In the genomic region with DNA sequence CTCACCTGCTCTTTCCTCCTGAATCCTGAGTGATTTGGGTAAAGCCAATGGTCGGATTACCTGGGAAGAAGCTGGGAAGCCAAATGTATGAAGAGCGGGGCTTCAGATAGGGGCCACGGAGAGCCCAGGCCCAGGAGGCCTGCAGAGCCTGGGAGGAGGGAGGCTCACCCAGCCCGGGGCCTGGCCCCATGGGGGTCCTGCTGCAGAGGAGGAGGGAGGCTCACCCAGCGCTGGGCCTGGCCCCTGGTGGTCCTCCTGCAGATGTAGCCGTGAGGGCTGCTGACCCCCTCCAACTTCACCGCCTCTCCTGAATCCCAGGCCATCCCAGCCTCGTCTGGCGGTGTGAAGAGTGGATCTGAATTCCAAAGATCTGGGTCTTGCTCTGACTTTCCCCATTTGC, we compare ENCODE assay signal across 18 cellular contexts.
"Had no signal": no experiment of that assay in that cellular context is flagged by ENCODE, and none has a peak within 500 bp of the region (broad histone marks: within the 10 kb centered on the region; RNA-seq: fewer than 3 reads in every experiment).

No MANE protein-coding gene starts in this region.

- H3K4me3 Mint-ChIP-seq: type B pancreatic cell, WTC11 had no signal

- H3K27me3 ChIP-seq: adrenal gland, ascending aorta, brain microvascular endothelial cell, uterus had no signal

- H3K27me3 Mint-ChIP-seq: activated CD4-positive, alpha-beta T cell treated with anti-CD3 and anti-CD28 coated beads, Interleukin-2, amount 10 ng/mL, durations not matched to agents 7 days and 5 days; activated naive CD4-positive, alpha-beta T cell treated with anti-CD3 and anti-CD28 coated beads, Interleukin-2, amount 50 U/mL, for 24 hours; activated T-helper 17 cell treated with anti-CD3 and anti-CD28 coated beads, Interleukin-2, amount 50 U/mL, for 72 hours had no signal

- H3K27ac Mint-ChIP-seq: stimulated activated naive CD8-positive, alpha-beta T cell treated with anti-CD3 and anti-CD28 coated beads, Interleukin-15, Interleukin-2, amounts not matched to agents 100 ng/mL and 50 ng/mL, for 24 hours; type B pancreatic cell; WTC11 had no signal

- H3K36me3 ChIP-seq: adrenal gland, ascending aorta, brain microvascular endothelial cell, esophagus muscularis mucosa, left ventricle myocardium inferior, thoracic aorta, uterus had no signal

- H3K4me1 ChIP-seq: adrenal gland, ascending aorta, foreskin keratinocyte, uterus had no signal

- DNase-seq: cortex of kidney had no signal

- H3K9me3 ChIP-seq: adrenal gland, ascending aorta, esophagus muscularis mucosa, left ventricle myocardium inferior, thoracic aorta, uterus had no signal

- H3K9me3 Mint-ChIP-seq: activated CD4-positive, alpha-beta T cell treated with anti-CD3 and anti-CD28 coated beads, Interleukin-2, amount 10 ng/mL, durations not matched to agents 7 days and 5 days; activated CD8-positive, alpha-beta T cell treated with anti-CD3 and anti-CD28 coated beads for 36 hours; activated naive CD4-positive, alpha-beta T cell treated with anti-CD3 and anti-CD28 coated beads, Interleukin-2, amount 50 U/mL, for 24 hours; activated T-cell treated with anti-CD3 and anti-CD28 coated beads, Interleukin-2, amount 50 U/mL, for 4 hours; activated T-helper 17 cell treated with anti-CD3 and anti-CD28 coated beads, Interleukin-2, amount 50 U/mL, for 72 hours; stimulated activated naive CD8-positive, alpha-beta T cell treated with anti-CD3 and anti-CD28 coated beads, Interleukin-15, Interleukin-2, amounts not matched to agents 100 ng/mL and 50 ng/mL, for 24 hours; type B pancreatic cell; WTC11 had no signal

- H3K27ac ChIP-seq: adrenal gland, ascending aorta, brain microvascular endothelial cell, esophagus muscularis mucosa, foreskin keratinocyte, left ventricle myocardium inferior, thoracic aorta, uterus had no signal

- H3K36me3 Mint-ChIP-seq: activated naive CD4-positive, alpha-beta T cell treated with anti-CD3 and anti-CD28 coated beads, Interleukin-2, amount 50 U/mL, for 24 hours; type B pancreatic cell; WTC11 had no signal

- FAIRE-seq: islet of Langerhans had no signal
